1 cellular context compared by ENCODE assay signal in genomic region chr6:3001146-3001772, GRCh38.
TF ChIP-seq lines count a peak whose summit lies in the region.

No MANE protein-coding gene starts in this region.

TF ChIP-seq in HepG2, 621 proteins besides CTCF, POLR2A, EP300 and RAD21:
- no peak for TF ChIP-seq ZBTB39 (CRISPR knock-in tag; IDR thresholded peaks at IDR 0.05)
- no peak for TF ChIP-seq POLR2G (IDR thresholded peaks at IDR 0.05; ENCODE audit: low read depth, low read length)
- TF ChIP-seq, protein P1, sequence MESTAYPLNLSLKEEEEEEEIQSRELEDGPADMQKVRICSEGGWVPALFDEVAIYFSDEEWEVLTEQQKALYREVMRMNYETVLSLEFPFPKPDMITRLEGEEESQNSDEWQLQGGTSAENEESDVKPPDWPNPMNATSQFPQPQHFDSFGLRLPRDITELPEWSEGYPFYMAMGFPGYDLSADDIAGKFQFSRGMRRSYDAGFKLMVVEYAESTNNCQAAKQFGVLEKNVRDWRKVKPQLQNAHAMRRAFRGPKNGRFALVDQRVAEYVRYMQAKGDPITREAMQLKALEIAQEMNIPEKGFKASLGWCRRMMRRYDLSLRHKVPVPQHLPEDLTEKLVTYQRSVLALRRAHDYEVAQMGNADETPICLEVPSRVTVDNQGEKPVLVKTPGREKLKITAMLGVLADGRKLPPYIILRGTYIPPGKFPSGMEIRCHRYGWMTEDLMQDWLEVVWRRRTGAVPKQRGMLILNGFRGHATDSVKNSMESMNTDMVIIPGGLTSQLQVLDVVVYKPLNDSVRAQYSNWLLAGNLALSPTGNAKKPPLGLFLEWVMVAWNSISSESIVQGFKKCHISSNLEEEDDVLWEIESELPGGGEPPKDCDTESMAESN (CRISPR knock-in tag; conservative IDR thresholded peaks at IDR 0.05) = no peak
- TF ChIP-seq CHD2 (IDR thresholded peaks at IDR 0.05; ENCODE audit: low read depth, low read length) = no peak
- no peak for TF ChIP-seq ARNT2 (CRISPR knock-in tag; IDR thresholded peaks at IDR 0.05; ENCODE audit: low read depth)
- TF ChIP-seq MYNN (CRISPR knock-in tag; IDR thresholded peaks at IDR 0.05; ENCODE audit: low read depth) = no peak
- TF ChIP-seq RBM22 (optimal IDR thresholded peaks at IDR 0.05; ENCODE audit: low read length) = no peak
- no peak for TF ChIP-seq GMEB2 (CRISPR knock-in tag; IDR thresholded peaks at IDR 0.05; ENCODE audit: low read depth)
- TF ChIP-seq ZNF558 (CRISPR knock-in tag; IDR thresholded peaks at IDR 0.05; ENCODE audit: borderline replicate concordance) = no peak
- 0 out of 2 replicates have a peak, but pooled peaks have one; percentile 19 for TF ChIP-seq ZNF337 (CRISPR knock-in tag; IDR thresholded peaks at IDR 0.05; ENCODE audit: borderline replicate concordance, low read depth)
- no peak for TF ChIP-seq MED1 (CRISPR knock-in tag; IDR thresholded peaks at IDR 0.05)
- no peak for TF ChIP-seq CREB3 (CRISPR knock-in tag; IDR thresholded peaks at IDR 0.05)
- TF ChIP-seq ZNF709 (CRISPR knock-in tag; IDR thresholded peaks at IDR 0.05) = no peak
- 0 out of 2 replicates have a peak, but pooled peaks have one; percentile 1 for TF ChIP-seq RFXAP (CRISPR knock-in tag; IDR thresholded peaks at IDR 0.05; ENCODE audit: borderline replicate concordance)
- no peak for TF ChIP-seq PCBP2 (optimal IDR thresholded peaks at IDR 0.05; ENCODE audit: low read depth, low read length, poor library complexity, severe bottlenecking)
- TF ChIP-seq MNT (IDR thresholded peaks at IDR 0.05) = no peak
- no peak for TF ChIP-seq NAIF1 (CRISPR knock-in tag; IDR thresholded peaks at IDR 0.05; ENCODE audit: borderline replicate concordance)
- TF ChIP-seq, protein P2, sequence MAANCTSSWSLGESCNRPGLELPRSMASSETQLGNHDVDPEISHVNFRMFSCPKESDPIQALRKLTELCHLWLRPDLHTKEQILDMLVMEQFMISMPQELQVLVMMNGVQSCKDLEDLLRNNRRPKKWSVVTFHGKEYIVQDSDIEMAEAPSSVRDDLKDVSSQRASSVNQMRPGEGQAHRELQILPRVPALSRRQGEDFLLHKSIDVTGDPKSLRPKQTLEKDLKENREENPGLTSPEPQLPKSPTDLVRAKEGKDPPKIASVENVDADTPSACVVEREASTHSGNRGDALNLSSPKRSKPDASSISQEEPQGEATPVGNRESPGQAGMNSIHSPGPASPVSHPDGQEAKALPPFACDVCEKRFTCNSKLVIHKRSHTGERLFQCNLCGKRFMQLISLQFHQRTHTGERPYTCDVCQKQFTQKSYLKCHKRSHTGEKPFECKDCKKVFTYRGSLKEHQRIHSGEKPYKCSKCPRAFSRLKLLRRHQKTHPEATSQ (CRISPR knock-in tag; IDR thresholded peaks at IDR 0.05; ENCODE audit: borderline replicate concordance) = 0 out of 2 replicates have a peak, but pooled peaks have one; percentile 8
- TF ChIP-seq CHD4 (IDR thresholded peaks at IDR 0.05; ENCODE audit: borderline replicate concordance, low read length) = no peak
